In the genomic region with DNA sequence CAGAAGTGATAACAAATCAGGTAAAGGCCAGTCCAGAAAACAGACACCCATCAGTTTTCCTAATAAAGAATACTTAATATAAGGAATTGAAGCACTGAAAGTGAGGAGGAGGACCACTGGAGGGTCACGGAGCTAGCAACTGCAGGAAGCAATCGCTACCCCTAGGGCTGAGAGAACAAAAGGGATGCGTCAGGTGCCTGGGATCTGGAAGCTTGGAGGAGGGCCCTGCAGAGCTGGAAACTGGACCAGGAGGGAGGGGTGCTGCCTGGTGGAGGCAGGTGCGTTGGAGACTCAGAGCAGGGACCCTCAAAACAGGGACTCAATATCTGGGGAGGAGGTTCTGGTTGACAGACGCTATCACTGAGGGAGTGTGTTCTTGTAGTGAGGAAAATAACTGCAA, we compare ENCODE assay signal across 1 cellular context.
TF ChIP-seq lines count a peak whose summit lies in the region.

No MANE protein-coding gene starts in this region.

TF ChIP-seq in WTC11, 78 proteins besides CTCF, POLR2A, EP300 and RAD21 (continued from another document):
- TF ChIP-seq, protein P1, sequence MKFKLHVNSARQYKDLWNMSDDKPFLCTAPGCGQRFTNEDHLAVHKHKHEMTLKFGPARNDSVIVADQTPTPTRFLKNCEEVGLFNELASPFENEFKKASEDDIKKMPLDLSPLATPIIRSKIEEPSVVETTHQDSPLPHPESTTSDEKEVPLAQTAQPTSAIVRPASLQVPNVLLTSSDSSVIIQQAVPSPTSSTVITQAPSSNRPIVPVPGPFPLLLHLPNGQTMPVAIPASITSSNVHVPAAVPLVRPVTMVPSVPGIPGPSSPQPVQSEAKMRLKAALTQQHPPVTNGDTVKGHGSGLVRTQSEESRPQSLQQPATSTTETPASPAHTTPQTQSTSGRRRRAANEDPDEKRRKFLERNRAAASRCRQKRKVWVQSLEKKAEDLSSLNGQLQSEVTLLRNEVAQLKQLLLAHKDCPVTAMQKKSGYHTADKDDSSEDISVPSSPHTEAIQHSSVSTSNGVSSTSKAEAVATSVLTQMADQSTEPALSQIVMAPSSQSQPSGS (CRISPR knock-in tag; IDR thresholded peaks at IDR 0.05; ENCODE audit: borderline replicate concordance, low read depth) = no peak
- no peak for TF ChIP-seq IRF1 (CRISPR knock-in tag; IDR thresholded peaks at IDR 0.05)
